ENCODE assay signal across 15 cellular contexts in the genomic region with DNA sequence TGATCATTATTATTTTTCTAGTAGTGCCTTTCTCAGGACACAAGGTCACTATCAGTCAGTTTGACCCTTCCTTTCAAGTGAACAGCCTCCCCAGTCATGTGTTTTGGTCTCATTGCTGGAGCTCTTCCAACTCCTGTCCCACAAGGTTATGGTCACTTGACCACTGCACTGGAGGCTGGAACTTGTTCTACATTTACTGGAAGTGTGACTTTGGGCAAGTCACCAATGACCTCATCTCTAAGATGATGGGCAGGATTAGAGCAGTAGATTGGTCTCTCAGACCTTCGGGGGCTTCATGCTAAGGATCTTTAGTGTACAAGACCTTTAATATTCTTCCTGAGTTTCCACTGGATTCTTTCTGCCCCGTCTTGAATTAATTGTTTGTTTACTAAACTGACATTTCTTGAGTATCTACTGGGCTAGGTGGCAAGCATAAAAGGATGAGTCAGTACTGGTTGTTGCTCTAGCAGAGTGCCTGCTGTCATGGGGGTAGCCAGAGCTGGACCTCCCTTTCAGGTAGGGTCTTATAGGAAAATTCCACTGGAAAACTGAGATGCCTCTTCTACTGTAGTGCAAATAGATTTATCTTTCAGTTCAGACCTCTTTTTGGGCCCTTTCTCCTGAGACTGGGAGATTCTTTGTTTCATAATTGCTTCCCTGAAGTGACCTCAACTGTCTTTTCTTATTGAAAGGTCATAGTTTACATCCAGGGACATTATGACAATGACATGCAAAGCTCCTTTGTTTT.
DNase-seq lines count a peak whose midpoint lies in the region; ATAC-seq and TF ChIP-seq lines count a peak whose summit lies in the region.
"Had no signal": no experiment of that assay in that cellular context is flagged by ENCODE, and none has a peak within 500 bp of the region (broad histone marks: within the 10 kb centered on the region; RNA-seq: fewer than 3 reads in every experiment).

No MANE protein-coding gene starts in this region.

- CTCF ChIA-PET in naive thymus-derived CD4-positive, alpha-beta T cell (lab: Charles Lee): no interaction called here

- DNase-seq in COLO829 (ENCODE audit: low spot score) (peak; percentile 28), epithelial cell of esophagus (ENCODE audit: low read depth) (peak; percentile 16), left lung (no peak), cortex of kidney (lab: John Stamatoyannopoulos, UW) (no peak), dedifferentiated amniotic fluid mesenchymal stem cell (ENCODE audit: extremely low spot score) (no peak), NCI-H446 (lab: John Stamatoyannopoulos, UW) (no peak)
- no peak for DNase-seq in naive thymus-derived CD4-positive, alpha-beta T cell
- DNase-seq: activated naive CD4-positive, alpha-beta T cell treated with anti-CD3 and anti-CD28 coated beads, Interleukin-2, amount 50 U/mL, for 16 hours; NCI-H2171; stimulated activated CD4-positive, alpha-beta T cell treated with anti-CD3 and anti-CD28 coated beads, Interleukin-4, amount 100 ng/mL, for 4 hours; stimulated activated naive CD8-positive, alpha-beta T cell treated with anti-CD3 and anti-CD28 coated beads, Interleukin-15, amount 100 ng/mL, for 72 hours had no signal

- ATAC-seq in left lung: peak; percentile 39
- ATAC-seq in naive thymus-derived CD4-positive, alpha-beta T cell: no peak
- ATAC-seq: stimulated activated naive CD8-positive, alpha-beta T cell treated with anti-CD3 and anti-CD28 coated beads, Interleukin-15, amount 100 ng/mL, for 72 hours had no signal

- 56% methylated on average over 2 of the region's 2 CpGs for WGBS in HUES64

- no peaks in the 10 kb centered on the region for H3K9me3 ChIP-seq in HUES64 (ENCODE audit: insufficient read depth, low read depth, low read length)
- H3K9me3 ChIP-seq in left lung: no peaks in the 10 kb centered on the region
- no peaks in the 10 kb centered on the region for H3K9me3 ChIP-seq in naive thymus-derived CD4-positive, alpha-beta T cell (ENCODE audit: control insufficient read depth in 2 of 3, low read length in 3 of 3)
- H3K9me3 ChIP-seq: BLaER1 treated with 17β-estradiol and CSF1 and Interleukin-3, amounts not matched to agents 10 nM and 100 nM; esophagus muscularis mucosa; prostate gland had no signal

- H3K4me1 ChIP-seq in HUES64 (ENCODE audit: insufficient read depth, low read length): peaks cover 33% of the 10 kb centered on the region
- no peaks in the 10 kb centered on the region for H3K4me1 ChIP-seq in left lung
- H3K4me1 ChIP-seq in naive thymus-derived CD4-positive, alpha-beta T cell (ENCODE audit: control insufficient read depth in 2 of 2, insufficient read depth in 2 of 2, low read length in 2 of 2): no peaks in the 10 kb centered on the region
- H3K4me1 ChIP-seq: prostate gland had no signal

- no peaks in the 10 kb centered on the region for H3K27me3 ChIP-seq in HUES64 (ENCODE audit: insufficient read depth, low read length)
- no peaks in the 10 kb centered on the region for H3K27me3 ChIP-seq in left lung
- no peaks in the 10 kb centered on the region for H3K27me3 ChIP-seq in naive thymus-derived CD4-positive, alpha-beta T cell (ENCODE audit: control insufficient read depth in 2 of 2, insufficient read depth in 2 of 2, low read length in 2 of 2)
- H3K27me3 ChIP-seq: BLaER1 treated with 17β-estradiol and CSF1 and Interleukin-3, amounts not matched to agents 10 nM and 100 nM; esophagus muscularis mucosa had no signal

- TF ChIP-seq CTCF in epithelial cell of esophagus (IDR thresholded peaks at IDR 0.05; ENCODE audit: insufficient read depth, low read depth, low read length, missing control alignments): no peak
- no peak for TF ChIP-seq CTCF in left lung (IDR thresholded peaks at IDR 0.05)

- POLR2A ChIA-PET in naive thymus-derived CD4-positive, alpha-beta T cell (lab: Charles Lee): no interaction called here

- peak overlapping the region; percentile 98 for H3K27ac ChIP-seq in HUES64 (ENCODE audit: low read depth, low read length)
- H3K27ac ChIP-seq in left lung: no peak overlapping the region
- H3K27ac ChIP-seq in naive thymus-derived CD4-positive, alpha-beta T cell (ENCODE audit: low read depth, low read length): no peak overlapping the region
- H3K27ac ChIP-seq: esophagus muscularis mucosa, prostate gland had no signal

- no peak overlapping the region for H3K4me3 Mint-ChIP-seq in naive thymus-derived CD4-positive, alpha-beta T cell
- H3K4me3 Mint-ChIP-seq: stimulated activated naive CD8-positive, alpha-beta T cell treated with anti-CD3 and anti-CD28 coated beads, Interleukin-15, amount 100 ng/mL, for 72 hours had no signal

- H3K4me3 ChIP-seq in HUES64 (ENCODE audit: low read length) (peak overlapping the region; percentile 15), epithelial cell of esophagus (ENCODE audit: low read length) (no peak overlapping the region), left lung (no peak overlapping the region)
- no peak overlapping the region for H3K4me3 ChIP-seq in naive thymus-derived CD4-positive, alpha-beta T cell (ENCODE audit: low read length)
- H3K4me3 ChIP-seq: BLaER1 treated with 17β-estradiol and CSF1 and Interleukin-3, amounts not matched to agents 10 nM and 100 nM; esophagus muscularis mucosa; prostate gland had no signal

- H3K27me3 Mint-ChIP-seq in naive thymus-derived CD4-positive, alpha-beta T cell: no peaks in the 10 kb centered on the region
- H3K27me3 Mint-ChIP-seq: stimulated activated naive CD8-positive, alpha-beta T cell treated with anti-CD3 and anti-CD28 coated beads, Interleukin-15, amount 100 ng/mL, for 72 hours had no signal

- peaks cover 0 to 7% (median 0%) of the 10 kb centered on the region in 5 donors for H3K36me3 Mint-ChIP-seq in naive thymus-derived CD4-positive, alpha-beta T cell

- H3K36me3 ChIP-seq in HUES64 (ENCODE audit: insufficient read depth, low read length) (no peaks in the 10 kb centered on the region), left lung (no peaks in the 10 kb centered on the region)
- no peaks in the 10 kb centered on the region for H3K36me3 ChIP-seq in naive thymus-derived CD4-positive, alpha-beta T cell (ENCODE audit: control insufficient read depth in 2 of 3, insufficient read depth in 3 of 3, low read length in 3 of 3)
- H3K36me3 ChIP-seq: esophagus muscularis mucosa, prostate gland had no signal

- peaks cover 0 to 37% (median 0%) of the 10 kb centered on the region in 7 donors for H3K4me1 Mint-ChIP-seq in naive thymus-derived CD4-positive, alpha-beta T cell
- H3K4me1 Mint-ChIP-seq: stimulated activated naive CD8-positive, alpha-beta T cell treated with anti-CD3 and anti-CD28 coated beads, Interleukin-15, amount 100 ng/mL, for 72 hours had no signal

- intact Hi-C loops in left lung (cut with DNase I): no loop called here
- intact Hi-C loops in naive thymus-derived CD4-positive, alpha-beta T cell (cut with micrococcal nuclease): no loop called here

- no peak overlapping the region for H3K27ac Mint-ChIP-seq in naive thymus-derived CD4-positive, alpha-beta T cell
- H3K27ac Mint-ChIP-seq: stimulated activated naive CD8-positive, alpha-beta T cell treated with anti-CD3 and anti-CD28 coated beads, Interleukin-15, amount 100 ng/mL, for 72 hours had no signal

- H3K9ac ChIP-seq in HUES64 (ENCODE audit: low read depth, low read length): peak overlapping the region; percentile 34; the same call in 1 of the 2 replicates

- H3K9me3 Mint-ChIP-seq in naive thymus-derived CD4-positive, alpha-beta T cell: no peaks in the 10 kb centered on the region
- H3K9me3 Mint-ChIP-seq: stimulated activated naive CD8-positive, alpha-beta T cell treated with anti-CD3 and anti-CD28 coated beads, Interleukin-15, amount 100 ng/mL, for 72 hours had no signal

Comparison
In these comparisons a context has a peak if more than half of its experiments do, and no peak if none do; other contexts are left out.
1. DNase-seq: peak in COLO829 (single experiment) and epithelial cell of esophagus (single experiment); none in left lung (0 of 2), cortex of kidney (single experiment), naive thymus-derived CD4-positive, alpha-beta T cell (0 of 9), dedifferentiated amniotic fluid mesenchymal stem cell (single experiment) and NCI-H446 (0 of 2).